Comparison of ENCODE assay signal across 1 cellular context in the genomic region with DNA sequence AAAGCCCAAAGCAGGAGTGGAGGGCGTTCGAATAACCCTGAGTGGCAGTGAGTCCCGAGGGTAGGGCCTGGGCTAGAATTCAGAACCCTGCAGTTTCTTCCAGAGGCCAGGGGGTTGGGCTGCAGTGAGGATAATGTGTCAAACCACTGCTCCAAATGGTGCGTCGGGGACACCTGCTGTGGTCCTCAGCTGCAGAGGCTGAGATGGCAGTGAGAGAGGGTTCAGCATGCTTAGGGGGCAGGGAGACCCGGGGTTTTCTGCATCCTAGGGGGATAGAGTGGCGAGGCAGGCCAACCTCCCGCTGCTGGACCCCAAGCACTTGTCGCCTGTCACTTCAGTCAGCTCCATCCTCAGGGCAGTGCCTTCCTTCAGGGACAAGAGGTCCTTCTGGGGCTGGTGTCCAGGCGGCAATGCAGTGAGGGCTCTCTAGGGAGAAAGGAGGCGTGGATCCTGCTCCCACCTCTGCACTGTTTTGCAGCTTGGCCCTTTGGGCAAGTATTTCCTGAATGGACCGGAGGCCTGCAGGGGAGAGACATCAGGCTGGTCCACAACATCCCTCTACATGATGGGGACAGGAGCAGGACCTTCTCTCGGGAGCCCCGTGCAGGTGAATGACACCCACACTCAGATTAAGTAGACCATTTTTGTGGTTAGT.
TF ChIP-seq lines count a peak whose summit lies in the region.

No MANE protein-coding gene starts in this region.

TF ChIP-seq in H1, 55 proteins besides CTCF, POLR2A, EP300 and RAD21:
- no peak for TF ChIP-seq KDM1A (IDR thresholded peaks at IDR 0.05; ENCODE audit: borderline replicate concordance, low read length)
- no peak for TF ChIP-seq TBP (IDR thresholded peaks at IDR 0.05; ENCODE audit: low read depth, low read length)
- TF ChIP-seq EZH2 (IDR thresholded peaks at IDR 0.05; ENCODE audit: low read depth, low read length, severe bottlenecking), result no peak
TF ChIP-seq in H1: peak in this region for 0.
